1 cellular context compared by ENCODE assay signal in the genomic region with DNA sequence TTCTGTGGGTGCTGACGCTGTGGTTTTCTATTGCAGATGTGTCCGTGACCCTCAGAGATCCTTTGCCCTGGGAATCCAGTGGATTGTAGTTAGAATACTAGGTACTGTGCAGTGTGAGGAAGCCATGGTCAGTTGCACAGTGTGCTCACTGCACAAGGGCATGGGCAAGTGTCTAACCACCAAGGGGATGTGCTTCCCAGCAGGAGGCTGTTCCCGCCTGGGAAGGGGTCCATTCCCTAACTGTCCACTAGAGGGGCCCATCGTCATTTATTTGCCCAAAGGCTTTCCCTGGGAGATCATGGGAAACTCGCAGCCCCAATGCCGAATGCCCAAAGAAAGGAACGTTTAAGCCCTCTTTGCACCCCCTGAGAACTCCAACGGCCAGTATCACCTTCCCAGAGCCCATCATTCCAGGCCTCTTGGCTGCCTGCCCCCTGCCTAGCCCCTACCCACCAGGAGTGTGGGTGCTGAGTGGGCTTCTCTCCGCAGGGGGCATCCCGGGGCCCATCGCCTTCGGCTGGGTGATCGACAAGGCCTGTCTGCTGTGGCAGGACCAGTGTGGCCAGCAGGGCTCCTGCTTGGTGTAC.
TF ChIP-seq lines count a peak whose summit lies in the region.

No MANE protein-coding gene starts in this region.

TF ChIP-seq in HepG2, 621 proteins besides CTCF, POLR2A, EP300 and RAD21 (continued from another document and continues in another):
- TF ChIP-seq ZNF318 (CRISPR knock-in tag; IDR thresholded peaks at IDR 0.05): no peak
- TF ChIP-seq TFE3 (CRISPR knock-in tag; IDR thresholded peaks at IDR 0.05): peak; percentile 24; the same call in 1 of the 2 replicates
- no peak for TF ChIP-seq KDM4B (CRISPR knock-in tag; IDR thresholded peaks at IDR 0.05)
- no peak for TF ChIP-seq ZNF253 (CRISPR knock-in tag; IDR thresholded peaks at IDR 0.05; ENCODE audit: borderline replicate concordance)
- peak; percentile 67 for TF ChIP-seq ARID4A (CRISPR knock-in tag; IDR thresholded peaks at IDR 0.05; ENCODE audit: borderline replicate concordance)
- TF ChIP-seq HOXA7 (CRISPR knock-in tag; IDR thresholded peaks at IDR 0.05): no peak
- peak; percentile 64; the same call in 1 of the 2 replicates for TF ChIP-seq ZNF839 (CRISPR knock-in tag; IDR thresholded peaks at IDR 0.05; ENCODE audit: borderline replicate concordance)
- peak; percentile 94 for TF ChIP-seq STAG1 (CRISPR knock-in tag; IDR thresholded peaks at IDR 0.05)
- no peak for TF ChIP-seq ZC3H13 (CRISPR knock-in tag; IDR thresholded peaks at IDR 0.05)
- no peak for TF ChIP-seq ZNF747 (CRISPR knock-in tag; IDR thresholded peaks at IDR 0.05; ENCODE audit: borderline replicate concordance)
- 0 out of 2 replicates have a peak, but pooled peaks have one; percentile 58 for TF ChIP-seq ZNF3 (CRISPR knock-in tag; IDR thresholded peaks at IDR 0.05)
- TF ChIP-seq, protein P1, sequence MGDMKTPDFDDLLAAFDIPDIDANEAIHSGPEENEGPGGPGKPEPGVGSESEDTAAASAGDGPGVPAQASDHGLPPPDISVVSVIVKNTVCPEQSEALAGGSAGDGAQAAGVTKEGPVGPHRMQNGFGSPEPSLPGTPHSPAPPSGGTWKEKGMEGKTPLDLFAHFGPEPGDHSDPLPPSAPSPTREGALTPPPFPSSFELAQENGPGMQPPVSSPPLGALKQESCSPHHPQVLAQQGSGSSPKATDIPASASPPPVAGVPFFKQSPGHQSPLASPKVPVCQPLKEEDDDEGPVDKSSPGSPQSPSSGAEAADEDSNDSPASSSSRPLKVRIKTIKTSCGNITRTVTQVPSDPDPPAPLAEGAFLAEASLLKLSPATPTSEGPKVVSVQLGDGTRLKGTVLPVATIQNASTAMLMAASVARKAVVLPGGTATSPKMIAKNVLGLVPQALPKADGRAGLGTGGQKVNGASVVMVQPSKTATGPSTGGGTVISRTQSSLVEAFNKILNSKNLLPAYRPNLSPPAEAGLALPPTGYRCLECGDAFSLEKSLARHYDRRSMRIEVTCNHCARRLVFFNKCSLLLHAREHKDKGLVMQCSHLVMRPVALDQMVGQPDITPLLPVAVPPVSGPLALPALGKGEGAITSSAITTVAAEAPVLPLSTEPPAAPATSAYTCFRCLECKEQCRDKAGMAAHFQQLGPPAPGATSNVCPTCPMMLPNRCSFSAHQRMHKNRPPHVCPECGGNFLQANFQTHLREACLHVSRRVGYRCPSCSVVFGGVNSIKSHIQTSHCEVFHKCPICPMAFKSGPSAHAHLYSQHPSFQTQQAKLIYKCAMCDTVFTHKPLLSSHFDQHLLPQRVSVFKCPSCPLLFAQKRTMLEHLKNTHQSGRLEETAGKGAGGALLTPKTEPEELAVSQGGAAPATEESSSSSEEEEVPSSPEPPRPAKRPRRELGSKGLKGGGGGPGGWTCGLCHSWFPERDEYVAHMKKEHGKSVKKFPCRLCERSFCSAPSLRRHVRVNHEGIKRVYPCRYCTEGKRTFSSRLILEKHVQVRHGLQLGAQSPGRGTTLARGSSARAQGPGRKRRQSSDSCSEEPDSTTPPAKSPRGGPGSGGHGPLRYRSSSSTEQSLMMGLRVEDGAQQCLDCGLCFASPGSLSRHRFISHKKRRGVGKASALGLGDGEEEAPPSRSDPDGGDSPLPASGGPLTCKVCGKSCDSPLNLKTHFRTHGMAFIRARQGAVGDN (CRISPR knock-in tag; IDR thresholded peaks at IDR 0.05): peak; percentile 32
- TF ChIP-seq GABPB1 (CRISPR knock-in tag; IDR thresholded peaks at IDR 0.05): peak; percentile 41; the same call in 1 of the 2 replicates
- TF ChIP-seq CEBPG (CRISPR knock-in tag; IDR thresholded peaks at IDR 0.05): 0 out of 2 replicates have a peak, but pooled peaks have one; percentile 22
- 0 out of 2 replicates have a peak, but pooled peaks have one; percentile 8 for TF ChIP-seq IRF9 (CRISPR knock-in tag; IDR thresholded peaks at IDR 0.05; ENCODE audit: borderline replicate concordance)
- TF ChIP-seq YEATS2 (CRISPR knock-in tag; IDR thresholded peaks at IDR 0.05; ENCODE audit: borderline replicate concordance): 0 out of 2 replicates have a peak, but pooled peaks have one; percentile 14
- 0 out of 2 replicates have a peak, but pooled peaks have one; percentile 54 for TF ChIP-seq HNRNPL (IDR thresholded peaks at IDR 0.05; ENCODE audit: low read depth, low read length)
- peak; percentile 36; the same call in 1 of the 2 replicates for TF ChIP-seq ELF3 (CRISPR knock-in tag; IDR thresholded peaks at IDR 0.05)
- no peak for TF ChIP-seq ZNF550 (CRISPR knock-in tag; IDR thresholded peaks at IDR 0.05; ENCODE audit: borderline replicate concordance)
- TF ChIP-seq, protein P2, sequence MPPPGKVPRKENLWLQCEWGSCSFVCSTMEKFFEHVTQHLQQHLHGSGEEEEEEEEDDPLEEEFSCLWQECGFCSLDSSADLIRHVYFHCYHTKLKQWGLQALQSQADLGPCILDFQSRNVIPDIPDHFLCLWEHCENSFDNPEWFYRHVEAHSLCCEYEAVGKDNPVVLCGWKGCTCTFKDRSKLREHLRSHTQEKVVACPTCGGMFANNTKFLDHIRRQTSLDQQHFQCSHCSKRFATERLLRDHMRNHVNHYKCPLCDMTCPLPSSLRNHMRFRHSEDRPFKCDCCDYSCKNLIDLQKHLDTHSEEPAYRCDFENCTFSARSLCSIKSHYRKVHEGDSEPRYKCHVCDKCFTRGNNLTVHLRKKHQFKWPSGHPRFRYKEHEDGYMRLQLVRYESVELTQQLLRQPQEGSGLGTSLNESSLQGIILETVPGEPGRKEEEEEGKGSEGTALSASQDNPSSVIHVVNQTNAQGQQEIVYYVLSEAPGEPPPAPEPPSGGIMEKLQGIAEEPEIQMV (CRISPR knock-in tag; IDR thresholded peaks at IDR 0.05; ENCODE audit: low read depth): no peak
- no peak for TF ChIP-seq MAZ (IDR thresholded peaks at IDR 0.05; ENCODE audit: borderline replicate concordance, low read depth, low read length)
- no peak for TF ChIP-seq MAZ (CRISPR knock-in tag; IDR thresholded peaks at IDR 0.05; ENCODE audit: low read depth)
- no peak for TF ChIP-seq ZBTB44 (CRISPR knock-in tag; IDR thresholded peaks at IDR 0.05)
